In the genomic region with DNA sequence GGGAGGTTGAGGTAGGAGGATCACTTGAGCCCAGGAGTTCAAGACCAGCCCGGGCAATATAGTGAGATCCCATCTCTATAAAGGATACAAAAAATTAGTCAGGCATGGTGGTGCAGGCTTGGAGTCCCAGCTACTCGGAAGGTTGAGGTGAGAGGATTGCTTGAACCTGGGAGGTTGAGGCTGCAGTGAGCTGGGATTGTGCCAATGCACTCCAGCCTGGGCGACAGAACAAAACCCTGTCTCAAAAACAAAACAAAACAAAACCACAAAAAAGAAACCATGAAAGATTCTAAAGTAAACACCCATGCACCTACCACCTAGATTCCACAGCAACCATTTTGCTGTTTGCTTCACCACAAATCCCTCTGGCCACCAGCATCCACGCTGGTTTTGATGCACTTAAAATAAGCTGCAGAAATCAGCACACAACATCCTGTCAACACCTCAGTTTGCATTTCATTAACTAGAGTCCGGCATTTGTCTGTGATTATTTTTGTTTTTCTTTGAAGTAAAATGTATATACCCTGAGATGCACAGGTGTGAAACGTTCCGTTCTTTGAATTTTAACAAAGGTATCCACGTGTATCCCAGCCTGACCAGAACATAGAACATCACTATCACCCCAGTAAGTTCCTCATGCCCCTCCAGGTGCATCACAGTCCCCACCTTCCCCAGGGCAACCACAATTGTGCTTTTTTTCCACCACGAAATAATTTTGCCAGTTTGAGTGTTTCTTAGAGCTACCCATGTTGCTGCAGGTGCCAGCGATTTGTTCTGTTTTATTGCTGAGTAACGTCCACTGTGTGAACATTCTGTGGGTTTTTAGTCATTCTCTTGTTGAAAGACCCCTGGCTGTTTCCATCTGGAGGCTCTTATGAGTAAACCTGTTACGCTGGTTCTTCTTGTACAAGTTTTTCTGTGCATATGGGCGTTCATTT, we compare ENCODE assay signal across 8 cellular contexts.
DNase-seq lines count a peak whose midpoint lies in the region; ATAC-seq, FAIRE-seq and TF ChIP-seq lines count a peak whose summit lies in the region.

No MANE protein-coding gene starts in this region.

- peaks cover 12% of the 10 kb centered on the region for H3K9me3 ChIP-seq in A549
- peaks cover 0 to 5% of the 10 kb centered on the region in 2 donors for H3K9me3 ChIP-seq in left lung

- peaks cover 3% of the 10 kb centered on the region for H3K36me3 Mint-ChIP-seq in activated T-cell treated with anti-CD3 and anti-CD28 coated beads, Interleukin-2, amount 50 U/mL, for 24 hours (ENCODE audit: low read depth)

- peak overlapping the region; percentile 50 to 83; a peak in 5 of 6 replicates for H3K27ac ChIP-seq in A549
- H3K27ac ChIP-seq in left lung = peak overlapping the region; percentile 67 to 74

- H3K27ac Mint-ChIP-seq in activated T-cell treated with anti-CD3 and anti-CD28 coated beads, Interleukin-2, amount 50 U/mL, for 24 hours = peak overlapping the region; percentile 92

- H3K4me1 ChIP-seq in A549 (peaks cover 46% of the 10 kb centered on the region), left lung (peaks cover 12 to 51% of the 10 kb centered on the region in 2 donors)

- no peak for TF ChIP-seq EP300 in A549 (IDR thresholded peaks at IDR 0.05)

- FAIRE-seq in A549 (lab: Jason Lieb, UNC) = no peak
- peak; percentile 57 for FAIRE-seq in HTR-8/SVneo (lab: Jason Lieb, UNC)

- H3K27me3 ChIP-seq in left lung = no peaks in the 10 kb centered on the region

- CTCF ChIA-PET in A549 (lab: Yijun Ruan, JAX) = interaction anchor here (0.6 to 9.3 kb wide), 64 partner anchors 10 to 1340 kb away, joined by 3 to 229 read pairs (median 7); no protein-coding TSS in a partner anchor

- intact Hi-C loops in left lung (cut with DNase I) = loop anchor here in 1 of 2 donors (5.0 kb wide), 1 partner anchor 160 kb away; no protein-coding TSS in a partner anchor

- H3K27me3 Mint-ChIP-seq in activated T-cell treated with anti-CD3 and anti-CD28 coated beads, Interleukin-2, amount 50 U/mL, for 24 hours = no peaks in the 10 kb centered on the region

- H3K36me3 ChIP-seq in left lung = peaks cover 0 to 2% of the 10 kb centered on the region in 2 donors

- peaks cover 2% of the 10 kb centered on the region for H3K9me3 Mint-ChIP-seq in activated T-cell treated with anti-CD3 and anti-CD28 coated beads, Interleukin-2, amount 50 U/mL, for 24 hours

- peaks cover 33% of the 10 kb centered on the region for H3K4me1 Mint-ChIP-seq in activated T-cell treated with anti-CD3 and anti-CD28 coated beads, Interleukin-2, amount 50 U/mL, for 24 hours (ENCODE audit: low read depth)

- ATAC-seq in A549 = no peak
- no peak for ATAC-seq in left lung
- ATAC-seq in GM18861 (IDR thresholded peaks at IDR 0.05; ENCODE audit: unreplicated experiment) = no peak

- no peak for TF ChIP-seq RAD21 in A549 (conservative IDR thresholded peaks at IDR 0.05 in 1 of 2, IDR thresholded peaks at IDR 0.05 in 1 of 2)

- no peak for TF ChIP-seq POLR2A in A549 (IDR thresholded peaks at IDR 0.05; ENCODE audit: low read length)

- DNase-seq in A549 (ENCODE audit: low read depth in 1 of 2, low spot score in 1 of 2) (no peak), HTR-8/SVneo (ENCODE audit: insufficient read length, low spot score) (no peak), left lung (peak in 1 of 2 donors; percentile 29), GM03348 (ENCODE audit: low spot score) (no peak), NCI-H1417 treated with DMSO at 0.1 percent for 48 hours (lab: John Stamatoyannopoulos, UW) (no peak)
- DNase-seq in activated T-cell treated with anti-CD3 and anti-CD28 coated beads, Interleukin-2, amount 50 U/mL, for 24 hours = peak; percentile 44
- DNase-seq in stimulated activated CD8-positive, alpha-beta memory T cell treated with anti-CD3 and anti-CD28 coated beads, Interleukin-4, amount 100 ng/mL, for 48 hours = no peak

- POLR2A ChIA-PET in A549 (lab: Yijun Ruan, JAX) = interaction anchor here (0.6 to 1.2 kb wide), 2 partner anchors 162 to 626 kb away, joined by 4 read pairs; partner anchors contain the start of gene TNRC6C

- WGBS in A549 (ENCODE audit: missing lambda C conversion rate) = 88% methylated on average over 13 of the region's 13 CpGs

- TF ChIP-seq CTCF in A549 (IDR thresholded peaks at IDR 0.05) (no peak), left lung (IDR thresholded peaks at IDR 0.05) (no peak)

- H3K4me3 ChIP-seq in A549 (no peak overlapping the region), left lung (peak overlapping the region in 1 of 2 donors; percentile 18)

- H3K4me3 Mint-ChIP-seq in activated T-cell treated with anti-CD3 and anti-CD28 coated beads, Interleukin-2, amount 50 U/mL, for 24 hours = peak overlapping the region; percentile 69

- peak overlapping the region; percentile 58 for H3K4me2 ChIP-seq in A549

TF ChIP-seq in A549, 52 proteins besides CTCF, POLR2A, EP300 and RAD21:
- TF ChIP-seq RARB (CRISPR knock-in tag; IDR thresholded peaks at IDR 0.05) (no peak), HES2 (IDR thresholded peaks at IDR 0.05) (no peak), BCL3 (IDR thresholded peaks at IDR 0.05) (no peak), MAX (IDR thresholded peaks at IDR 0.05) (no peak), TP53 (CRISPR knock-in tag; IDR thresholded peaks at IDR 0.05) (no peak), KDM5A (IDR thresholded peaks at IDR 0.05) (no peak), CBX8 (IDR thresholded peaks at IDR 0.05) (no peak), CEBPB (IDR thresholded peaks at IDR 0.05) (no peak), NPAS2 (CRISPR knock-in tag; IDR thresholded peaks at IDR 0.05; ENCODE audit: borderline replicate concordance) (no peak), JUN (IDR thresholded peaks at IDR 0.05) (no peak)
TF ChIP-seq in A549: peak in this region for 0.
